In the genomic region with DNA sequence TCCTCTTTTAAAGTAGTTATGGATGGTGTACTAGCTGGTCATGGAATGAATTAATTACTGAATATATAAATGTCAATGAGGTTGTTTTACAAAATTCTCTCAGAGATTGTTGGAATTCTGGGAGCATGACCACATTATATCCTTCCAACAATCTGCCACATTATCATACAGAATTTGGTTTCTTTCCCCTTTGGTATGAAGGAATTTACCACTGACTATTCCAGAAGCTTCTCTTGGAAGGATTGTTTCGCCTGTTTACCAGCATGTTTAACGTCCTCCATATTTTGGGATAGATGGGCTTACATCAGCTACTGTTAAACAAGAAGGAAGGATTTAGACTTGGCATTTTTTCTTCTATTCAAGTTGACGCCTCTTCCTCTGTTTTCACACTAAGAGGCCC, we compare ENCODE assay signal across 18 cellular contexts.
DNase-seq lines count a peak whose midpoint lies in the region; ATAC-seq and TF ChIP-seq lines count a peak whose summit lies in the region.
"Had no signal": no experiment of that assay in that cellular context is flagged by ENCODE, and none has a peak within 500 bp of the region (broad histone marks: within the 10 kb centered on the region; RNA-seq: fewer than 3 reads in every experiment).

No MANE protein-coding gene starts in this region.

- intact Hi-C loops in mammary epithelial cell (cut with micrococcal nuclease): no loop called here
- intact Hi-C loops in activated T-helper 1 cell treated with anti-CD3 and anti-CD28 coated beads, Interleukin-12 subunit alpha, Interleukin-12 subunit beta, Interleukin-2, Interleukin-4 antibody, amounts not matched to agents 30 ng/mL and 10 ng/mL and 1 ng/mL, durations not matched to agents 14 hours and 24 hours and 36 hours (cut with micrococcal nuclease): loop anchor here (2.0 kb wide), 1 partner anchor 19 kb away; no protein-coding TSS in a partner anchor

- CTCF ChIA-PET in mammary epithelial cell (lab: Charles Lee; ENCODE audit: low non-redundant PET): no interaction called here

- H3K4me1 Mint-ChIP-seq in activated T-helper 1 cell treated with anti-CD3 and anti-CD28 coated beads, Interleukin-12 subunit alpha, Interleukin-12 subunit beta, Interleukin-2, Interleukin-4 antibody, amounts not matched to agents 30 ng/mL and 10 ng/mL and 1 ng/mL, durations not matched to agents 14 hours and 24 hours and 36 hours (ENCODE audit: low read depth): peaks cover 39% of the 10 kb centered on the region

- H3K4me2 ChIP-seq in mammary epithelial cell (ENCODE audit: insufficient read depth, low read depth, low read length): no peak overlapping the region
- H3K4me2 ChIP-seq: KMS-11 had no signal

- H3K9me3 ChIP-seq in mammary epithelial cell (replicated peaks; ENCODE audit: insufficient read depth, low read length): no peaks in the 10 kb centered on the region
- H3K9me3 ChIP-seq in gastroesophageal sphincter: no peaks in the 10 kb centered on the region
- H3K9me3 ChIP-seq in thymus (ENCODE audit: control insufficient read depth): no peaks in the 10 kb centered on the region

- dilution Hi-C loops in mammary epithelial cell (cut with HindIII; ENCODE audit: low sequenced_read_pairs): no loop called here

- H3K9me3 Mint-ChIP-seq in activated T-helper 1 cell treated with anti-CD3 and anti-CD28 coated beads, Interleukin-12 subunit alpha, Interleukin-12 subunit beta, Interleukin-2, Interleukin-4 antibody, amounts not matched to agents 30 ng/mL and 10 ng/mL and 1 ng/mL, durations not matched to agents 14 hours and 24 hours and 36 hours: no peaks in the 10 kb centered on the region
- H3K9me3 Mint-ChIP-seq: CD4-positive, alpha-beta memory T cell had no signal

- DNase-seq in NCI-H226 (peak; percentile 22), mammary epithelial cell (no peak), NCI-H2171 (lab: John Stamatoyannopoulos, UW) (no peak)
- DNase-seq in activated T-helper 1 cell treated with anti-CD3 and anti-CD28 coated beads, Interleukin-12 subunit alpha, Interleukin-12 subunit beta, Interleukin-2, Interleukin-4 antibody, amounts not matched to agents 30 ng/mL and 10 ng/mL and 1 ng/mL, durations not matched to agents 14 hours and 24 hours and 36 hours (ENCODE audit: low spot score): no peak
- DNase-seq: Calu3; CD4-positive, alpha-beta memory T cell; GOT3; NCI-H1048; NCI-H1436 treated with DMSO at 0.1 percent for 48 hours; NCI-H2029 treated with DMSO at 0.1 percent for 48 hours; NCI-H510A; NCI-H774 had no signal

- BruUV-seq in mammary epithelial cell (replicated peaks; lab: Mats Ljungman, UMichigan): no TSS peak

- peaks cover 4% of the 10 kb centered on the region for H3K36me3 ChIP-seq in mammary epithelial cell (ENCODE audit: insufficient read depth, low read length)
- no peaks in the 10 kb centered on the region for H3K36me3 ChIP-seq in gastroesophageal sphincter
- H3K36me3 ChIP-seq in thymus (ENCODE audit: control insufficient read depth, insufficient read depth): no peaks in the 10 kb centered on the region

- H3K79me2 ChIP-seq in mammary epithelial cell (ENCODE audit: insufficient read depth, low read length): peaks cover 98% of the 10 kb centered on the region

- no peak overlapping the region for H3K27ac Mint-ChIP-seq in activated T-helper 1 cell treated with anti-CD3 and anti-CD28 coated beads, Interleukin-12 subunit alpha, Interleukin-12 subunit beta, Interleukin-2, Interleukin-4 antibody, amounts not matched to agents 30 ng/mL and 10 ng/mL and 1 ng/mL, durations not matched to agents 14 hours and 24 hours and 36 hours
- H3K27ac Mint-ChIP-seq: CD4-positive, alpha-beta memory T cell had no signal

- H3K4me1 ChIP-seq in mammary epithelial cell (ENCODE audit: insufficient read depth, low read length) (peaks cover 43% of the 10 kb centered on the region), gastroesophageal sphincter (peaks cover 0 to 51% (median 18%) of the 10 kb centered on the region in 3 donors), thymus (ENCODE audit: control insufficient read depth, insufficient read depth, low read length) (peaks cover 3% of the 10 kb centered on the region)

- H3K9ac ChIP-seq in mammary epithelial cell (ENCODE audit: insufficient read depth, low read length): no peak overlapping the region
- H3K9ac ChIP-seq: KMS-11 had no signal

- H4K20me1 ChIP-seq in mammary epithelial cell (ENCODE audit: insufficient read depth, low read length): no peaks in the 10 kb centered on the region

- no peaks in the 10 kb centered on the region for H3K27me3 Mint-ChIP-seq in activated T-helper 1 cell treated with anti-CD3 and anti-CD28 coated beads, Interleukin-12 subunit alpha, Interleukin-12 subunit beta, Interleukin-2, Interleukin-4 antibody, amounts not matched to agents 30 ng/mL and 10 ng/mL and 1 ng/mL, durations not matched to agents 14 hours and 24 hours and 36 hours (ENCODE audit: insufficient read depth)
- H3K27me3 Mint-ChIP-seq: CD4-positive, alpha-beta memory T cell had no signal

- H3K27me3 ChIP-seq in mammary epithelial cell (ENCODE audit: insufficient read depth, low read length) (no peaks in the 10 kb centered on the region), gastroesophageal sphincter (no peaks in the 10 kb centered on the region), thymus (ENCODE audit: control insufficient read depth, insufficient read depth) (no peaks in the 10 kb centered on the region)

- H3K27ac ChIP-seq in mammary epithelial cell (ENCODE audit: insufficient read depth, low read depth, low read length) (peak overlapping the region; percentile 95), gastroesophageal sphincter (peak overlapping the region in 3 of 4 donors; percentile 18 to 60 (median 53)), thymus (ENCODE audit: low read depth) (peak overlapping the region; percentile 8)
- H3K27ac ChIP-seq: KMS-11 had no signal

- TF ChIP-seq EP300 in gastroesophageal sphincter (IDR thresholded peaks at IDR 0.05): no peak

- in situ Hi-C loops in mammary epithelial cell (cut with MboI; ENCODE audit: low sequenced_read_pairs in 2 of 2): no loop called here

- peaks cover 10% of the 10 kb centered on the region for H3K36me3 Mint-ChIP-seq in activated T-helper 1 cell treated with anti-CD3 and anti-CD28 coated beads, Interleukin-12 subunit alpha, Interleukin-12 subunit beta, Interleukin-2, Interleukin-4 antibody, amounts not matched to agents 30 ng/mL and 10 ng/mL and 1 ng/mL, durations not matched to agents 14 hours and 24 hours and 36 hours (ENCODE audit: low read depth)

- WGBS in mammary epithelial cell (ENCODE audit: low coverage, missing lambda C conversion rate): 100% methylated on average over 3 of the region's 3 CpGs
- WGBS in gastroesophageal sphincter (ENCODE audit: low coverage in 1 of 2), 2 donors: 89 to 90% methylated on average over 3 of the region's 3 CpGs
- over 99% methylated on average over 3 of the region's 3 CpGs for WGBS in thymus

- TF ChIP-seq POLR2A in gastroesophageal sphincter (IDR thresholded peaks at IDR 0.05): no peak

- TF ChIP-seq CTCF in mammary epithelial cell (conservative IDR thresholded peaks at IDR 0.05 in 1 of 2, IDR thresholded peaks at IDR 0.05 in 1 of 2; ENCODE audit: extremely low read depth in 1 of 2, insufficient read depth in 1 of 2, low read depth in 1 of 2, low read length in 2 of 2) (no peak), gastroesophageal sphincter (IDR thresholded peaks at IDR 0.05) (no peak)

- H3K4me3 Mint-ChIP-seq in activated T-helper 1 cell treated with anti-CD3 and anti-CD28 coated beads, Interleukin-12 subunit alpha, Interleukin-12 subunit beta, Interleukin-2, Interleukin-4 antibody, amounts not matched to agents 30 ng/mL and 10 ng/mL and 1 ng/mL, durations not matched to agents 14 hours and 24 hours and 36 hours: no peak overlapping the region
- H3K4me3 Mint-ChIP-seq: CD4-positive, alpha-beta memory T cell had no signal

- no peak for ATAC-seq in gastroesophageal sphincter
- ATAC-seq in GM18868 (IDR thresholded peaks at IDR 0.05; ENCODE audit: unreplicated experiment): no peak
- ATAC-seq: GM12878, HepG2 had no signal

- H2AFZ ChIP-seq in mammary epithelial cell (ENCODE audit: low read depth, low read length): no peak overlapping the region

- H3K4me3 ChIP-seq in mammary epithelial cell (replicated peaks in 1 of 3; ENCODE audit: insufficient read depth in 1 of 3, low read depth in 2 of 3, low read length in 3 of 3) (no peak overlapping the region), gastroesophageal sphincter (no peak overlapping the region), thymus (ENCODE audit: low read length) (no peak overlapping the region)
- H3K4me3 ChIP-seq: GM12878 had no signal

Comparison
In these comparisons a context has a peak if more than half of its experiments do, and no peak if none do; other contexts are left out.
1. H3K27ac ChIP-seq: peak in every context shown above with its lines; median percentile 95 in mammary epithelial cell; 53 in gastroesophageal sphincter; 8 in thymus.